ENCODE assay signal across 8 cellular contexts in genomic region chr11:47641585-47642098, GRCh38. TPM values are rescaled to one million over a fixed set of nuclear protein-coding genes. Genes with fewer than 3 reads are reported as not detected.
DNase-seq lines count a peak whose midpoint lies in the region; ATAC-seq lines count a peak whose summit lies in the region.

No MANE protein-coding gene starts in this region.

- H3K27me3 Mint-ChIP-seq in activated T-cell treated with anti-CD3 and anti-CD28 coated beads, Interleukin-2, amount 50 U/mL, for 4 hours (ENCODE audit: low read depth), result no peaks in the 10 kb centered on the region
- H3K27me3 Mint-ChIP-seq in activated T-helper 1 cell treated with anti-CD3 and anti-CD28 coated beads, Interleukin-12 subunit alpha, Interleukin-12 subunit beta, Interleukin-2, Interleukin-4 antibody, amounts not matched to agents 30 ng/mL and 10 ng/mL and 1 ng/mL, durations not matched to agents 14 hours and 24 hours and 36 hours (ENCODE audit: insufficient read depth), result no peaks in the 10 kb centered on the region

- peak overlapping the region; percentile 98 for H3K4me3 ChIP-seq in skeletal muscle satellite cell (ENCODE audit: low read length)

- H3K4me3 Mint-ChIP-seq in activated T-cell treated with anti-CD3 and anti-CD28 coated beads, Interleukin-2, amount 50 U/mL, for 4 hours, result peak overlapping the region; percentile 99
- peak overlapping the region; percentile 96 for H3K4me3 Mint-ChIP-seq in activated T-helper 1 cell treated with anti-CD3 and anti-CD28 coated beads, Interleukin-12 subunit alpha, Interleukin-12 subunit beta, Interleukin-2, Interleukin-4 antibody, amounts not matched to agents 30 ng/mL and 10 ng/mL and 1 ng/mL, durations not matched to agents 14 hours and 24 hours and 36 hours

- peaks cover 10% of the 10 kb centered on the region for H3K4me1 ChIP-seq in skeletal muscle satellite cell (ENCODE audit: control insufficient read depth, insufficient read depth, low read length)

- H3K27me3 ChIP-seq in skeletal muscle satellite cell (ENCODE audit: control insufficient read depth, insufficient read depth, low read length), result no peaks in the 10 kb centered on the region

- peaks cover 22% of the 10 kb centered on the region for H3K4me1 Mint-ChIP-seq in activated T-cell treated with anti-CD3 and anti-CD28 coated beads, Interleukin-2, amount 50 U/mL, for 4 hours (ENCODE audit: low read depth)
- peaks cover 30% of the 10 kb centered on the region for H3K4me1 Mint-ChIP-seq in activated T-helper 1 cell treated with anti-CD3 and anti-CD28 coated beads, Interleukin-12 subunit alpha, Interleukin-12 subunit beta, Interleukin-2, Interleukin-4 antibody, amounts not matched to agents 30 ng/mL and 10 ng/mL and 1 ng/mL, durations not matched to agents 14 hours and 24 hours and 36 hours (ENCODE audit: low read depth)

- ATAC-seq in activated T-cell treated with anti-CD3 and anti-CD28 coated beads, Interleukin-2, amount 50 U/mL, for 4 hours, result no peak
- no peak for ATAC-seq in HG03442 (IDR thresholded peaks at IDR 0.05; ENCODE audit: unreplicated experiment)

- H3K27ac Mint-ChIP-seq in activated T-helper 1 cell treated with anti-CD3 and anti-CD28 coated beads, Interleukin-12 subunit alpha, Interleukin-12 subunit beta, Interleukin-2, Interleukin-4 antibody, amounts not matched to agents 30 ng/mL and 10 ng/mL and 1 ng/mL, durations not matched to agents 14 hours and 24 hours and 36 hours, result peak overlapping the region; percentile 97

- peaks cover 22% of the 10 kb centered on the region for H3K36me3 ChIP-seq in skeletal muscle satellite cell (ENCODE audit: insufficient read depth, low read length)

- peak overlapping the region; percentile 99 for H3K9ac ChIP-seq in skeletal muscle satellite cell (ENCODE audit: low read depth, low read length)

- peaks cover 10% of the 10 kb centered on the region for H3K36me3 Mint-ChIP-seq in activated T-cell treated with anti-CD3 and anti-CD28 coated beads, Interleukin-2, amount 50 U/mL, for 4 hours (ENCODE audit: insufficient read depth)
- H3K36me3 Mint-ChIP-seq in activated T-helper 1 cell treated with anti-CD3 and anti-CD28 coated beads, Interleukin-12 subunit alpha, Interleukin-12 subunit beta, Interleukin-2, Interleukin-4 antibody, amounts not matched to agents 30 ng/mL and 10 ng/mL and 1 ng/mL, durations not matched to agents 14 hours and 24 hours and 36 hours (ENCODE audit: low read depth), result peaks cover 18% of the 10 kb centered on the region

- intact Hi-C loops in activated T-helper 1 cell treated with anti-CD3 and anti-CD28 coated beads, Interleukin-12 subunit alpha, Interleukin-12 subunit beta, Interleukin-2, Interleukin-4 antibody, amounts not matched to agents 30 ng/mL and 10 ng/mL and 1 ng/mL, durations not matched to agents 14 hours and 24 hours and 36 hours (cut with micrococcal nuclease), result loop anchor here (1.0 to 5.0 kb wide), 12 partner anchors 22 to 1024 kb away; partner anchors contain the start of genes AGBL2, ATG13, CELF1 and FNBP4

- DNase-seq in activated T-cell treated with anti-CD3 and anti-CD28 coated beads, Interleukin-2, amount 50 U/mL, for 4 hours, result no peak
- DNase-seq in activated T-cell treated with anti-CD3 and anti-CD28 coated beads, Interleukin-2, amount 50 U/mL, for 48 hours, result no peak
- DNase-seq in activated T-helper 1 cell treated with anti-CD3 and anti-CD28 coated beads, Interleukin-12 subunit alpha, Interleukin-12 subunit beta, Interleukin-2, Interleukin-4 antibody, amounts not matched to agents 30 ng/mL and 10 ng/mL and 1 ng/mL, durations not matched to agents 14 hours and 24 hours and 36 hours (ENCODE audit: low spot score), result no peak
- DNase-seq in hypothalamus (lab: John Stamatoyannopoulos, UW) (peak in 27 of 51 donors; percentile 6 to 70 (median 25)), NCI-H1436 (lab: John Stamatoyannopoulos, UW) (no peak), mucosa of gallbladder (ENCODE audit: low spot score) (no peak)

- peak overlapping the region; percentile 98 for H3K4me2 ChIP-seq in skeletal muscle satellite cell (ENCODE audit: low read length)

- no peaks in the 10 kb centered on the region for H3K9me3 ChIP-seq in skeletal muscle satellite cell (replicated peaks; ENCODE audit: low read length)

- no peaks in the 10 kb centered on the region for H3K9me3 Mint-ChIP-seq in activated T-cell treated with anti-CD3 and anti-CD28 coated beads, Interleukin-2, amount 50 U/mL, for 4 hours
- no peaks in the 10 kb centered on the region for H3K9me3 Mint-ChIP-seq in activated T-helper 1 cell treated with anti-CD3 and anti-CD28 coated beads, Interleukin-12 subunit alpha, Interleukin-12 subunit beta, Interleukin-2, Interleukin-4 antibody, amounts not matched to agents 30 ng/mL and 10 ng/mL and 1 ng/mL, durations not matched to agents 14 hours and 24 hours and 36 hours

RNA-seq across cellular contexts. Expression of gene MTCH2, which starts 0.7 kb away (rescaled TPM):
- total RNA-seq in activated T-cell treated with anti-CD3 and anti-CD28 coated beads, Interleukin-2, amount 50 U/mL, for 4 hours, result 100 to 1,000 TPM; 122 to 147 (median 128) TPM
- total RNA-seq in activated T-helper 1 cell treated with anti-CD3 and anti-CD28 coated beads, Interleukin-12 subunit alpha, Interleukin-12 subunit beta, Interleukin-2, Interleukin-4 antibody, amounts not matched to agents 30 ng/mL and 10 ng/mL and 1 ng/mL, durations not matched to agents 14 hours and 24 hours and 36 hours, result 116 and 118 TPM in 2 replicates
- total RNA-seq in skeletal muscle satellite cell (2012; rRNA removed), result 89.5 and 93.9 TPM in 2 replicates
- 65.7 TPM for total RNA-seq in mucosa of gallbladder

RNA-seq across cellular contexts. Expression of gene C1QTNF4, which starts 47.4 kb away (rescaled TPM):
- under 1 TPM in 1 of 3 donors, not detected in 2; 0.18 TPM for total RNA-seq in activated T-cell treated with anti-CD3 and anti-CD28 coated beads, Interleukin-2, amount 50 U/mL, for 4 hours
- total RNA-seq in activated T-helper 1 cell treated with anti-CD3 and anti-CD28 coated beads, Interleukin-12 subunit alpha, Interleukin-12 subunit beta, Interleukin-2, Interleukin-4 antibody, amounts not matched to agents 30 ng/mL and 10 ng/mL and 1 ng/mL, durations not matched to agents 14 hours and 24 hours and 36 hours, result 0.16 TPM in 1 of 2 replicates, not detected in the other
- total RNA-seq in skeletal muscle satellite cell (2012; rRNA removed), result not detected in 2 replicates
- total RNA-seq in mucosa of gallbladder, result 5.5 TPM

RNA-seq across cellular contexts. Expression of gene FAM180B, which starts 55.2 kb away (rescaled TPM):
- total RNA-seq in activated T-cell treated with anti-CD3 and anti-CD28 coated beads, Interleukin-2, amount 50 U/mL, for 4 hours, result under 1 TPM in 1 of 3 donors, not detected in 2; 0.13 TPM
- 0.24 TPM in 1 of 2 replicates, not detected in the other for total RNA-seq in activated T-helper 1 cell treated with anti-CD3 and anti-CD28 coated beads, Interleukin-12 subunit alpha, Interleukin-12 subunit beta, Interleukin-2, Interleukin-4 antibody, amounts not matched to agents 30 ng/mL and 10 ng/mL and 1 ng/mL, durations not matched to agents 14 hours and 24 hours and 36 hours
- under 0.01 and 0.44 TPM in 2 replicates for total RNA-seq in skeletal muscle satellite cell (2012; rRNA removed)
- total RNA-seq in mucosa of gallbladder, result 0.14 TPM

Comparison
In these comparisons a context has a peak if more than half of its experiments do, and no peak if none do; other contexts are left out.
1. DNase-seq: peak in hypothalamus (27 of 51); none in activated T-cell treated with anti-CD3 and anti-CD28 coated beads, Interleukin-2, amount 50 U/mL, for 4 hours (single experiment), activated T-cell treated with anti-CD3 and anti-CD28 coated beads, Interleukin-2, amount 50 U/mL, for 48 hours (0 of 2), activated T-helper 1 cell treated with anti-CD3 and anti-CD28 coated beads, Interleukin-12 subunit alpha, Interleukin-12 subunit beta, Interleukin-2, Interleukin-4 antibody, amounts not matched to agents 30 ng/mL and 10 ng/mL and 1 ng/mL, durations not matched to agents 14 hours and 24 hours and 36 hours (single experiment), NCI-H1436 (single experiment) and mucosa of gallbladder (single experiment).